8 cellular contexts compared by ENCODE assay signal in genomic region chr6:118748311-118749062, GRCh38.
DNase-seq lines count a peak whose midpoint lies in the region; ATAC-seq and TF ChIP-seq lines count a peak whose summit lies in the region.

No MANE protein-coding gene starts in this region.

- H3K9me3 Mint-ChIP-seq in WTC11, result 0 out of 2 replicates have a peak, but pooled peaks cover 5% of the 10 kb centered on the region
- H3K9me3 Mint-ChIP-seq in activated CD4-positive, alpha-beta T cell treated with anti-CD3 and anti-CD28 coated beads, Interleukin-2, amount 10 ng/mL, durations not matched to agents 7 days and 5 days, result no peaks in the 10 kb centered on the region

- no peak overlapping the region for H3K27ac ChIP-seq in BLaER1

- peak overlapping the region; percentile 53 for H3K4me2 ChIP-seq in BLaER1

- H3K9ac ChIP-seq in BLaER1, result no peak overlapping the region

- CTCF ChIA-PET in WTC11 (lab: Charles Lee), result interaction anchor here (1.3 kb wide), 1 partner anchor 52 kb away, joined by 5 read pairs; no protein-coding TSS in a partner anchor
- CTCF ChIA-PET in activated CD4-positive, alpha-beta T cell treated with anti-CD3 and anti-CD28 coated beads, Interleukin-2, amount 10 ng/mL, durations not matched to agents 7 days and 5 days (lab: Charles Lee), result no interaction called here

- DNase-seq in M059J (ENCODE audit: low read depth) (peak; percentile 69), WTC11 (ENCODE audit: low spot score) (peak; percentile 43), kidney tubule cell (ENCODE audit: low spot score) (peak; percentile 30), NCI-H226 (no peak)
- no peak for DNase-seq in activated CD4-positive, alpha-beta T cell treated with anti-CD3 and anti-CD28 coated beads, Interleukin-2, amount 10 ng/mL, durations not matched to agents 7 days and 5 days

- no peak overlapping the region for H3K4me3 ChIP-seq in BLaER1

- H3K36me3 ChIP-seq in BLaER1, result no peaks in the 10 kb centered on the region

- H3K9me3 ChIP-seq in BLaER1, result no peaks in the 10 kb centered on the region

- peak; percentile 85 for ATAC-seq in WTC11
- ATAC-seq in GM19397 (IDR thresholded peaks at IDR 0.05; ENCODE audit: unreplicated experiment), result no peak
- ATAC-seq in HG03097 (IDR thresholded peaks at IDR 0.05; ENCODE audit: low FRiP score, unreplicated experiment), result no peak

- POLR2A ChIA-PET in WTC11 (lab: Charles Lee), result interaction anchor here (0.5 to 1.0 kb wide), 2 partner anchors 20 to 74 kb away, joined by 3 read pairs; no protein-coding TSS in a partner anchor
- POLR2A ChIA-PET in activated CD4-positive, alpha-beta T cell treated with anti-CD3 and anti-CD28 coated beads, Interleukin-2, amount 10 ng/mL, durations not matched to agents 7 days and 5 days (lab: Charles Lee), result interaction anchor here (0.6 kb wide), 1 partner anchor 40 kb away, joined by 3 read pairs; no protein-coding TSS in a partner anchor

- H3K4me1 Mint-ChIP-seq in WTC11, result peaks cover 28% of the 10 kb centered on the region
- peaks cover 13% of the 10 kb centered on the region for H3K4me1 Mint-ChIP-seq in activated CD4-positive, alpha-beta T cell treated with anti-CD3 and anti-CD28 coated beads, Interleukin-2, amount 10 ng/mL, durations not matched to agents 7 days and 5 days

- H3K27ac Mint-ChIP-seq in WTC11, result peak overlapping the region; percentile 71
- no peak overlapping the region for H3K27ac Mint-ChIP-seq in activated CD4-positive, alpha-beta T cell treated with anti-CD3 and anti-CD28 coated beads, Interleukin-2, amount 10 ng/mL, durations not matched to agents 7 days and 5 days

- H3K27me3 ChIP-seq in BLaER1, result no peaks in the 10 kb centered on the region

- TF ChIP-seq CTCF in WTC11 (IDR thresholded peaks at IDR 0.05), result no peak

- no peaks in the 10 kb centered on the region for H4K20me1 ChIP-seq in BLaER1

- H3K36me3 Mint-ChIP-seq in WTC11, result no peaks in the 10 kb centered on the region
- no peaks in the 10 kb centered on the region for H3K36me3 Mint-ChIP-seq in activated CD4-positive, alpha-beta T cell treated with anti-CD3 and anti-CD28 coated beads, Interleukin-2, amount 10 ng/mL, durations not matched to agents 7 days and 5 days (ENCODE audit: low read depth)

- H3K4me1 ChIP-seq in BLaER1, result peaks cover 12% of the 10 kb centered on the region

- H3K27me3 Mint-ChIP-seq in WTC11 (ENCODE audit: low read depth), result no peaks in the 10 kb centered on the region
- H3K27me3 Mint-ChIP-seq in activated CD4-positive, alpha-beta T cell treated with anti-CD3 and anti-CD28 coated beads, Interleukin-2, amount 10 ng/mL, durations not matched to agents 7 days and 5 days, result no peaks in the 10 kb centered on the region

- H3K4me3 Mint-ChIP-seq in WTC11, result no peak overlapping the region
- H3K4me3 Mint-ChIP-seq in activated CD4-positive, alpha-beta T cell treated with anti-CD3 and anti-CD28 coated beads, Interleukin-2, amount 10 ng/mL, durations not matched to agents 7 days and 5 days, result no peak overlapping the region

TF ChIP-seq in WTC11, 78 proteins besides CTCF, POLR2A, EP300 and RAD21:
- TF ChIP-seq USF2 (CRISPR knock-in tag; IDR thresholded peaks at IDR 0.05) (no peak), FOXP4 (CRISPR knock-in tag; IDR thresholded peaks at IDR 0.05) (no peak), CREM (CRISPR knock-in tag; IDR thresholded peaks at IDR 0.05) (no peak), ZBTB21 (CRISPR knock-in tag; IDR thresholded peaks at IDR 0.05; ENCODE audit: borderline replicate concordance) (0 out of 2 replicates have a peak, but pooled peaks have one; percentile 60)

Comparison
In these comparisons a context has a peak if more than half of its experiments do, and no peak if none do; other contexts are left out.
1. DNase-seq: peak in M059J (single experiment), WTC11 (single experiment) and kidney tubule cell (single experiment); none in NCI-H226 (single experiment) and activated CD4-positive, alpha-beta T cell treated with anti-CD3 and anti-CD28 coated beads, Interleukin-2, amount 10 ng/mL, durations not matched to agents 7 days and 5 days (single experiment).